In the genomic region with DNA sequence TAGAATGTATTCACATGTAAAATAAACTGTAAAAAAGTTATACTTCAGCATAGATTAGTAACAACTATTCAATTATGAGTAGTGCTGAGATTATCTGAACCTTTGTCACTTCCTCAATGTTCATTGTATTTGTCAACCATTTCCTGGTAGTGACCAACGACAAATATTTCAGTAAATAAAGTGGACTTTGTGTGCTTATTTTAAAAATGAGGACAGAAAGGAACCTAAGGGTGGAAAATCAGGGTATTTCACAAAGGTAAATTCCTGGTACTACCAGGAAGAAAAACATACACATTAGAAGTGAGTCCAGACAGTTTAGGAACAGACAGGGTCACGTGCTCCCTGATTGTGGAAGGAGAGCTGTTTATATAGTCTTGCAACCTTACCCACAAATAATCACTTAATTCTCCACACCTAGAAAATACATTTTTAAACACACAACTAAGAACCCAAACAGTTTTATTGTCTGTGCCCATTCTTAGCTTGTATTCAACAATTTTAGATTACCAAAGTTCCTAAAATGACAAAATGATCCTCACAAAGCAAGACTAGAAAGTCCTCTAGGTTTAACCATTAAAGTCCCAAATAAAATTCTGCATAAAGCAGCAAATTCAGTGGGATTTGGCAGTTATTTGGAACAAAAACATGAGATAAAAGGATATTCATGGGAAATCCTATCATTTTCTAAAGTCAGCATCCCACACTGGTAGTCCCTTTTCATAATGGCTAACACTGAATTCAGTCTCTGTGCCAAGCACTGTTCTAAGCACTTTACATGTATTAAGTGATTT, we compare ENCODE assay signal across 13 cellular contexts. TPM values are rescaled to one million over a fixed set of nuclear protein-coding genes. Genes with fewer than 3 reads are reported as not detected.
A peak's percentile ranks its signal among the peaks of the same experiment; 100 is the strongest.
DNase-seq lines count a peak whose midpoint lies in the region; ATAC-seq and TF ChIP-seq lines count a peak whose summit lies in the region.
"Had no signal": no experiment of that assay in that cellular context is flagged by ENCODE, and none has a peak within 500 bp of the region (broad histone marks: within the 10 kb centered on the region; RNA-seq: fewer than 3 reads in every experiment).

No MANE protein-coding gene starts in this region.

- H3K4me3 ChIP-seq in OCI-LY3 (ENCODE audit: low read length) (no peak overlapping the region), smooth muscle cell (no peak overlapping the region)

- no peaks in the 10 kb centered on the region for H3K27me3 Mint-ChIP-seq in activated CD8-positive, alpha-beta memory T cell treated with anti-CD3 and anti-CD28 coated beads, Interleukin-2, amount 10 ng/mL, durations not matched to agents 7 days and 5 days

- peaks cover 49% of the 10 kb centered on the region for H3K4me1 Mint-ChIP-seq in activated CD8-positive, alpha-beta memory T cell treated with anti-CD3 and anti-CD28 coated beads, Interleukin-2, amount 10 ng/mL, durations not matched to agents 7 days and 5 days

- H3K27ac ChIP-seq in OCI-LY3 (ENCODE audit: low read length), result 0 out of 2 replicates have a peak overlapping the region, but pooled peaks have one; percentile 55
- peak overlapping the region; percentile 88 for H3K27ac ChIP-seq in epithelial cell of prostate
- peak overlapping the region; percentile 83 for H3K27ac ChIP-seq in smooth muscle cell (ENCODE audit: low read depth)

- H3K9me3 Mint-ChIP-seq in activated CD8-positive, alpha-beta memory T cell treated with anti-CD3 and anti-CD28 coated beads, Interleukin-2, amount 10 ng/mL, durations not matched to agents 7 days and 5 days (ENCODE audit: low read depth), result no peaks in the 10 kb centered on the region

- H4K20me1 ChIP-seq in OCI-LY3 (ENCODE audit: insufficient read depth, low read length), result peaks cover 74% of the 10 kb centered on the region
- peaks cover 41% of the 10 kb centered on the region for H4K20me1 ChIP-seq in smooth muscle cell (ENCODE audit: low read depth)

- WGBS in smooth muscle cell (ENCODE audit: low lambda C conversion rate), result 81% methylated on average over 2 of the region's 2 CpGs

- TF ChIP-seq CTCF in OCI-LY3 (IDR thresholded peaks at IDR 0.05; ENCODE audit: low read depth, low read length) (no peak), smooth muscle cell (IDR thresholded peaks at IDR 0.05; ENCODE audit: borderline replicate concordance, insufficient read depth, poor library complexity, severe bottlenecking) (no peak)

- H3K27me3 ChIP-seq in OCI-LY3 (ENCODE audit: low read depth, low read length) (no peaks in the 10 kb centered on the region), smooth muscle cell (ENCODE audit: low read depth) (no peaks in the 10 kb centered on the region)

- H3K9ac ChIP-seq in OCI-LY3 (ENCODE audit: low read length), result no peak overlapping the region
- no peak overlapping the region for H3K9ac ChIP-seq in smooth muscle cell (ENCODE audit: low read depth)

- no peaks in the 10 kb centered on the region for H3F3A ChIP-seq in smooth muscle cell (ENCODE audit: low read depth)

- peaks cover 6% of the 10 kb centered on the region for H3K36me3 Mint-ChIP-seq in activated CD8-positive, alpha-beta memory T cell treated with anti-CD3 and anti-CD28 coated beads, Interleukin-2, amount 10 ng/mL, durations not matched to agents 7 days and 5 days

- H3K36me3 ChIP-seq in OCI-LY3 (replicated peaks; ENCODE audit: low read depth, low read length), result peaks cover 3% of the 10 kb centered on the region
- no peaks in the 10 kb centered on the region for H3K36me3 ChIP-seq in smooth muscle cell (ENCODE audit: low read depth)

- CTCF ChIA-PET in activated CD8-positive, alpha-beta memory T cell treated with anti-CD3 and anti-CD28 coated beads, Interleukin-2, amount 10 ng/mL, durations not matched to agents 7 days and 5 days (lab: Charles Lee), result interaction anchor here (1.1 kb wide), 1 partner anchor 9 kb away, joined by 4 read pairs; no protein-coding TSS in a partner anchor

- DNase-seq in activated CD8-positive, alpha-beta memory T cell treated with anti-CD3 and anti-CD28 coated beads, Interleukin-2, amount 10 ng/mL, durations not matched to agents 7 days and 5 days, result no peak
- no peak for DNase-seq in activated CD8-positive, alpha-beta memory T cell treated with anti-CD3 and anti-CD28 coated beads, Interleukin-2, amount 50 U/mL, for 4 hours
- no peak for DNase-seq in epithelial cell of prostate (ENCODE audit: low read depth, low spot score)
- DNase-seq in smooth muscle cell (lab: John Stamatoyannopoulos, UW; ENCODE audit: unreplicated experiment), result no peak
- DNase-seq in OCI-M2 (lab: John Stamatoyannopoulos, UW; ENCODE audit: unreplicated experiment), result no peak
- no peak for DNase-seq in NCI-H128 (lab: John Stamatoyannopoulos, UW; ENCODE audit: unreplicated experiment)
- DNase-seq in stimulated activated CD4-positive, alpha-beta T cell treated with anti-CD3 and anti-CD28 coated beads, Interleukin-2, amount 100 ng/mL, for 24 hours, result no peak
- DNase-seq: activated naive CD4-positive, alpha-beta T cell; effector CD8-positive, alpha-beta T cell; NCI-H1417; OCI-M1; stimulated activated CD4-positive, alpha-beta T cell treated with anti-CD3 and anti-CD28 coated beads, Interleukin-1b, Interleukin-23, amount 100 ng/mL, for 48 hours had no signal

- no peak overlapping the region for H3K4me3 Mint-ChIP-seq in activated CD8-positive, alpha-beta memory T cell treated with anti-CD3 and anti-CD28 coated beads, Interleukin-2, amount 10 ng/mL, durations not matched to agents 7 days and 5 days

- peaks cover 95% of the 10 kb centered on the region for H3K79me2 ChIP-seq in OCI-LY3 (ENCODE audit: low read length)
- H3K79me2 ChIP-seq in smooth muscle cell (ENCODE audit: low read depth), result peaks cover 89% of the 10 kb centered on the region

- no peak overlapping the region for H2AFZ ChIP-seq in OCI-LY3 (ENCODE audit: low read depth, low read length)
- no peak overlapping the region for H2AFZ ChIP-seq in smooth muscle cell (ENCODE audit: low read depth)

- ATAC-seq in activated CD8-positive, alpha-beta memory T cell treated with anti-CD3 and anti-CD28 coated beads, Interleukin-2, amount 10 ng/mL, durations not matched to agents 7 days and 5 days, result peak; percentile 34

- peak overlapping the region; percentile 80 for H3K27ac Mint-ChIP-seq in activated CD8-positive, alpha-beta memory T cell treated with anti-CD3 and anti-CD28 coated beads, Interleukin-2, amount 10 ng/mL, durations not matched to agents 7 days and 5 days

- H3K9me3 ChIP-seq in OCI-LY3 (ENCODE audit: insufficient read depth, low read length), result no peaks in the 10 kb centered on the region
- no peaks in the 10 kb centered on the region for H3K9me3 ChIP-seq in smooth muscle cell (replicated peaks; ENCODE audit: low read depth)

- H3K4me1 ChIP-seq in OCI-LY3 (ENCODE audit: low read length), result peaks cover 66% of the 10 kb centered on the region
- H3K4me1 ChIP-seq in smooth muscle cell (ENCODE audit: low read depth), result peaks cover 17% of the 10 kb centered on the region

- H3K4me2 ChIP-seq in OCI-LY3 (ENCODE audit: low read length) (peak overlapping the region; percentile 60; the same call in 1 of the 2 replicates), smooth muscle cell (no peak overlapping the region)

RNA-seq across cellular contexts. Expression of gene PELI1, which starts 28.2 kb away (rescaled TPM):
- total RNA-seq in activated CD8-positive, alpha-beta memory T cell treated with anti-CD3 and anti-CD28 coated beads, Interleukin-2, amount 10 ng/mL, durations not matched to agents 7 days and 5 days, result 10 to 100 TPM; 39.0 to 40.1 TPM
- total RNA-seq in smooth muscle cell, result 59.2 and 61.0 TPM in 2 replicates
- polyA plus RNA-seq in smooth muscle cell, result 16.2 and 18.6 TPM in 2 replicates
